Comparison of ENCODE assay signal across 35 cellular contexts in the genomic region with DNA sequence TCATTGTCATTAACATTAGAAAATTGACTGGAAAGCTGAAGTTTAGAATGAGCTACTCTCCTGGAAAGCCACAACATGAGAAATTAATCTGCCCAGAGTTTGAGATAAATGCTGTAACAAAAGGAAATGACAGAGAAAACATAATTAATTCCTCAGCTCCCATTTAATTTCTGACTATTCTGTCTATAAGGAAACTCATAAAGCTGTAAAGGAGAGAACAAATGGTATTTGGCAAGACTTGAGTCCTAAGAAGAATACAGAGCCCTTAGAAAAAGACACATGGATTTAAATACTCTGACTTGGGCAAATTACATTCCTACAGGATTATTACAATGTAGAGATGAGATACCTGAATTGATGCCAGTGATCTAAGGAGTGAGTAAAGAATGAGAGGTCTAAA.
"Had no signal": no experiment of that assay in that cellular context is flagged by ENCODE, and none has a peak within 500 bp of the region (broad histone marks: within the 10 kb centered on the region; RNA-seq: fewer than 3 reads in every experiment).

No MANE protein-coding gene starts in this region.

- DNase-seq: Karpas-422, Kasumi-1, MG63, MM.1S, MV-4-11, NCI-H1048, NCI-H1092, NCI-H1092 treated with DMSO at 0.1 percent for 48 hours, NCI-H1105, NCI-H1105 treated with DMSO at 0.1 percent for 48 hours, NCI-H1417, NCI-H1417 treated with DMSO at 0.1 percent for 48 hours, NCI-H1436, NCI-H1436 treated with DMSO at 0.1 percent for 48 hours, NCI-H146, NCI-H1694, NCI-H1694 treated with DMSO at 0.1 percent for 48 hours, NCI-H187, NCI-H187 treated with DMSO at 0.1 percent for 48 hours, NCI-H1930, NCI-H2029, NCI-H2029 treated with DMSO at 0.1 percent for 48 hours, NCI-H2081, NCI-H2081 treated with DMSO at 0.1 percent for 48 hours, NCI-H2107, NCI-H2171, NCI-H2171 treated with DMSO at 0.1 percent for 48 hours, NCI-H2227 treated with DMSO at 0.1 percent for 48 hours, NCI-H345, NCI-H446, NCI-H446 treated with DMSO at 0.1 percent for 48 hours, NCI-H510A, NCI-H510A treated with DMSO at 0.1 percent for 48 hours, NCI-H524, NCI-H524 treated with DMSO at 0.1 percent for 48 hours had no signal

- H3K9me3 ChIP-seq: MG63 had no signal

- H3K36me3 ChIP-seq: MG63 had no signal

- H3K4me3 ChIP-seq: MG63 had no signal
